In the genomic region with DNA sequence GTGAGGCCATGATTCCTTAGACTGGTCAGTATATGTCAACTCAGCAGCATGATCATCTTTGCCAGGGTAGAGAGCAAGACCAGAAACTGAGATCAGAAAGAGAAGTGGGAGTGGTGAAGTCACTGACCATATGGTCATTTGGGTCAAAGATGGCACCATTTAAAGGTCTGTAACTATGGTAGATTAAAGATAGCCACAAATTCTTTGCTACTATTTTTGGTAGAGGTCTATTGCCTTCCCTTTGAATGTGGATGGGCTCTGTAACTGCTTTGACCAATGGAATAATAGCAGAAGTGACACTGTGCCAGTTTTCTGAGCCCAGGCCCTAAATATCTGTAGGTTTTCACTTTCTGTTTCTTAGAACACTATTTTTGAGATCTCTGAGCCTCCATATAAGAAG, we compare ENCODE assay signal across 16 cellular contexts.
DNase-seq lines count a peak whose midpoint lies in the region; ATAC-seq and TF ChIP-seq lines count a peak whose summit lies in the region.
"Had no signal": no experiment of that assay in that cellular context is flagged by ENCODE, and none has a peak within 500 bp of the region (broad histone marks: within the 10 kb centered on the region; RNA-seq: fewer than 3 reads in every experiment).

No MANE protein-coding gene starts in this region.

- H3K9me3 ChIP-seq in testis: no peaks in the 10 kb centered on the region
- H3K9me3 ChIP-seq: prostate gland, SJSA1 had no signal

- TF ChIP-seq CTCF in testis (IDR thresholded peaks at IDR 0.05): no peak

- DNase-seq in testis (no peak), NCI-H446 (lab: John Stamatoyannopoulos, UW) (no peak), NCI-H128 (lab: John Stamatoyannopoulos, UW; ENCODE audit: unreplicated experiment) (no peak), HUDEP-2 (lab: John Stamatoyannopoulos, UW; ENCODE audit: unreplicated experiment in 76 of 76) (no peak)
- DNase-seq: activated CD4-positive, alpha-beta memory T cell treated with anti-CD3 and anti-CD28 coated beads, Interleukin-2, amount 10 ng/mL, durations not matched to agents 7 days and 5 days; CD4-positive, alpha-beta T cell; esophagus squamous epithelium; HCEC 1CT; NCI-H2107 had no signal

- TF ChIP-seq POLR2A in testis (IDR thresholded peaks at IDR 0.05): no peak

- no peaks in the 10 kb centered on the region for H3K27me3 ChIP-seq in testis
- H3K27me3 ChIP-seq: ascending aorta, esophagus squamous epithelium, SJSA1 had no signal

- H3K4me3 ChIP-seq in GM08714 (ENCODE audit: low read length) (peak overlapping the region; percentile 4; the same call in 1 of the 2 replicates), testis (no peak overlapping the region)
- H3K4me3 ChIP-seq: ascending aorta, esophagus squamous epithelium, prostate gland, SJSA1 had no signal

- H3K4me1 ChIP-seq in testis: no peaks in the 10 kb centered on the region
- H3K4me1 ChIP-seq: ascending aorta, prostate gland, SJSA1 had no signal

- H3K27ac ChIP-seq in testis: no peak overlapping the region
- H3K27ac ChIP-seq: ascending aorta, esophagus squamous epithelium, prostate gland, SJSA1 had no signal

- H3K36me3 ChIP-seq in testis (ENCODE audit: low read depth, missing control alignments): no peaks in the 10 kb centered on the region
- H3K36me3 ChIP-seq: ascending aorta, esophagus squamous epithelium, prostate gland, SJSA1 had no signal

- intact Hi-C loops in testis (cut with DNase I; ENCODE audit: low total_unique reads): no loop called here

- peak; percentile 57 for ATAC-seq in GM19397 (IDR thresholded peaks at IDR 0.05; ENCODE audit: unreplicated experiment)
- peak; percentile 45 for ATAC-seq in HG02610 (IDR thresholded peaks at IDR 0.05; ENCODE audit: unreplicated experiment)
- peak; percentile 82 for ATAC-seq in HG03280 (IDR thresholded peaks at IDR 0.05; ENCODE audit: unreplicated experiment)
